In genomic region chr20:38747495-38748096, GRCh38 we compare ENCODE assay signal across 8 cellular contexts. TPM values are rescaled to one million over a fixed set of nuclear protein-coding genes. Genes with fewer than 3 reads are reported as not detected.
DNase-seq lines count a peak whose midpoint lies in the region; ATAC-seq, FAIRE-seq and TF ChIP-seq lines count a peak whose summit lies in the region.

No MANE protein-coding gene starts in this region.

- peak overlapping the region; percentile 65 for H3K27ac Mint-ChIP-seq in activated CD4-positive, alpha-beta T cell treated with anti-CD3 and anti-CD28 coated beads for 36 hours
- no peak overlapping the region for H3K27ac Mint-ChIP-seq in activated CD4-positive, alpha-beta memory T cell treated with anti-CD3 and anti-CD28 coated beads, Interleukin-2, amount 10 ng/mL, durations not matched to agents 7 days and 5 days

- no peak for DNase-seq in activated CD4-positive, alpha-beta T cell treated with anti-CD3 and anti-CD28 coated beads for 36 hours
- no peak for DNase-seq in activated CD4-positive, alpha-beta T cell treated with anti-CD3 and anti-CD28 coated beads, Interleukin-2, amount 50 U/mL, for 4 hours
- no peak for DNase-seq in activated CD4-positive, alpha-beta memory T cell treated with anti-CD3 and anti-CD28 coated beads, Interleukin-2, amount 10 ng/mL, durations not matched to agents 7 days and 5 days
- DNase-seq in thoracic aorta (ENCODE audit: low spot score), result no peak
- no peak for DNase-seq in dermis blood vessel endothelial cell
- DNase-seq in small intestine, result no peak
- no peak for DNase-seq in omental fat pad (ENCODE audit: low spot score)

- no peak overlapping the region for H3K27ac ChIP-seq in iPS-20b (ENCODE audit: low read length)
- H3K27ac ChIP-seq in thoracic aorta, result peak overlapping the region; percentile 59 to 82
- no peak overlapping the region for H3K27ac ChIP-seq in small intestine (ENCODE audit: low read depth in 1 of 2, low read length in 1 of 2)

- peaks cover 32% of the 10 kb centered on the region for H3K27me3 ChIP-seq in iPS-20b (ENCODE audit: insufficient read depth, low read length)
- H3K27me3 ChIP-seq in thoracic aorta (replicated peaks; ENCODE audit: insufficient read depth), result no peaks in the 10 kb centered on the region
- no peaks in the 10 kb centered on the region for H3K27me3 ChIP-seq in small intestine (ENCODE audit: control insufficient read depth in 2 of 2, insufficient read depth in 2 of 2, low read length in 2 of 2)

- POLR2A ChIA-PET in activated CD4-positive, alpha-beta T cell treated with anti-CD3 and anti-CD28 coated beads for 36 hours (lab: Charles Lee), result interaction anchor here (0.5 kb wide), 1 partner anchor 116 kb away, joined by 3 read pairs; no protein-coding TSS in a partner anchor
- POLR2A ChIA-PET in activated CD4-positive, alpha-beta memory T cell treated with anti-CD3 and anti-CD28 coated beads, Interleukin-2, amount 10 ng/mL, durations not matched to agents 7 days and 5 days (lab: Charles Lee), result interaction anchor here (0.7 to 11.2 kb wide), 6 partner anchors 11 to 214 kb away, joined by 3 to 74 read pairs (median 6); partner anchors contain the start of genes DHX35 and PPP1R16B

- no peak for FAIRE-seq in small intestine (lab: Jason Lieb, UNC)

- peak overlapping the region; percentile 90 for H3K4me3 ChIP-seq in iPS-20b (ENCODE audit: low read length)
- peak overlapping the region; percentile 81 for H3K4me3 ChIP-seq in thoracic aorta
- H3K4me3 ChIP-seq in small intestine (ENCODE audit: low read depth in 1 of 2, low read length in 2 of 2), result no peak overlapping the region

- intact Hi-C loops in activated CD4-positive, alpha-beta T cell treated with anti-CD3 and anti-CD28 coated beads for 36 hours (cut with DNase I, micrococcal nuclease), result loop anchor here (1.0 to 5.0 kb wide), 15 partner anchors 16 to 715 kb away; partner anchors contain the start of genes PPP1R16B (in 2 of the 2), DHX35 (in 1 of the 2), FAM83D (in 1 of the 2) and RALGAPB (in 1 of the 2)

- H3K9ac ChIP-seq in iPS-20b (ENCODE audit: low read depth, low read length), result peak overlapping the region; percentile 28; the same call in 1 of the 2 replicates

- H3K4me1 ChIP-seq in iPS-20b (ENCODE audit: insufficient read depth, low read length) (peaks cover 7% of the 10 kb centered on the region), thoracic aorta (ENCODE audit: control insufficient read depth in 1 of 2, low read depth in 2 of 2) (peaks cover 9 to 17% of the 10 kb centered on the region in 2 donors), small intestine (ENCODE audit: control insufficient read depth in 2 of 2, insufficient read depth in 1 of 2, low read depth in 1 of 2, low read length in 1 of 2) (no peaks in the 10 kb centered on the region)

- peaks cover 2% of the 10 kb centered on the region for H3K27me3 Mint-ChIP-seq in activated CD4-positive, alpha-beta T cell treated with anti-CD3 and anti-CD28 coated beads for 36 hours
- peaks cover 11% of the 10 kb centered on the region for H3K27me3 Mint-ChIP-seq in activated CD4-positive, alpha-beta memory T cell treated with anti-CD3 and anti-CD28 coated beads, Interleukin-2, amount 10 ng/mL, durations not matched to agents 7 days and 5 days

- H3K9me3 Mint-ChIP-seq in activated CD4-positive, alpha-beta T cell treated with anti-CD3 and anti-CD28 coated beads for 36 hours (ENCODE audit: low read depth), result no peaks in the 10 kb centered on the region
- H3K9me3 Mint-ChIP-seq in activated CD4-positive, alpha-beta memory T cell treated with anti-CD3 and anti-CD28 coated beads, Interleukin-2, amount 10 ng/mL, durations not matched to agents 7 days and 5 days, result no peaks in the 10 kb centered on the region

- peaks cover 22% of the 10 kb centered on the region for H3K4me1 Mint-ChIP-seq in activated CD4-positive, alpha-beta T cell treated with anti-CD3 and anti-CD28 coated beads for 36 hours
- H3K4me1 Mint-ChIP-seq in activated CD4-positive, alpha-beta memory T cell treated with anti-CD3 and anti-CD28 coated beads, Interleukin-2, amount 10 ng/mL, durations not matched to agents 7 days and 5 days, result peaks cover 27% of the 10 kb centered on the region

- H3K36me3 Mint-ChIP-seq in activated CD4-positive, alpha-beta T cell treated with anti-CD3 and anti-CD28 coated beads for 36 hours (ENCODE audit: low read depth), result peaks cover 4% of the 10 kb centered on the region
- H3K36me3 Mint-ChIP-seq in activated CD4-positive, alpha-beta memory T cell treated with anti-CD3 and anti-CD28 coated beads, Interleukin-2, amount 10 ng/mL, durations not matched to agents 7 days and 5 days (ENCODE audit: low read depth), result peaks cover 10% of the 10 kb centered on the region

- CTCF ChIA-PET in activated CD4-positive, alpha-beta T cell treated with anti-CD3 and anti-CD28 coated beads for 36 hours (lab: Charles Lee), result interaction anchor here (0.7 to 6.3 kb wide), 8 partner anchors 10 to 215 kb away, joined by 3 to 33 read pairs (median 3); partner anchors contain the start of genes DHX35 and SLC32A1
- CTCF ChIA-PET in activated CD4-positive, alpha-beta memory T cell treated with anti-CD3 and anti-CD28 coated beads, Interleukin-2, amount 10 ng/mL, durations not matched to agents 7 days and 5 days (lab: Charles Lee), result interaction anchor here (0.6 to 1.4 kb wide), 5 partner anchors 16 to 215 kb away, joined by 3 to 6 read pairs (median 3); partner anchors contain the start of genes DHX35 and SLC32A1

- ATAC-seq in activated CD4-positive, alpha-beta T cell treated with anti-CD3 and anti-CD28 coated beads for 36 hours, result no peak
- peak; percentile 1 for ATAC-seq in thoracic aorta (ENCODE audit: insufficient number of reproducible peaks, low FRiP score, low read depth)
- no peak for ATAC-seq in omental fat pad (ENCODE audit: low FRiP score)

- no peaks in the 10 kb centered on the region for H3K9me3 ChIP-seq in iPS-20b (ENCODE audit: insufficient read depth, low read depth, low read length)
- H3K9me3 ChIP-seq in thoracic aorta, result no peaks in the 10 kb centered on the region
- H3K9me3 ChIP-seq in small intestine (ENCODE audit: control insufficient read depth, low read depth), result no peaks in the 10 kb centered on the region

- 13 to 17% (median 14%) methylated on average over 39 of the region's 39 CpGs for WGBS in small intestine, 3 donors

- H3K36me3 ChIP-seq in iPS-20b (ENCODE audit: insufficient read depth, low read depth, low read length) (peaks cover 13% of the 10 kb centered on the region; the same call in 1 of the 2 replicates), thoracic aorta (no peaks in the 10 kb centered on the region), small intestine (ENCODE audit: control insufficient read depth in 2 of 2, insufficient read depth in 2 of 2, low read length in 2 of 2) (no peaks in the 10 kb centered on the region)

- peak overlapping the region; percentile 91 for H3K4me3 Mint-ChIP-seq in activated CD4-positive, alpha-beta T cell treated with anti-CD3 and anti-CD28 coated beads for 36 hours
- peak overlapping the region; percentile 94 for H3K4me3 Mint-ChIP-seq in activated CD4-positive, alpha-beta memory T cell treated with anti-CD3 and anti-CD28 coated beads, Interleukin-2, amount 10 ng/mL, durations not matched to agents 7 days and 5 days

- no peak for TF ChIP-seq CTCF in thoracic aorta (IDR thresholded peaks at IDR 0.05)
- no peak for TF ChIP-seq CTCF in omental fat pad (IDR thresholded peaks at IDR 0.05)

RNA-seq across cellular contexts. Expression of gene ACTR5, which starts 0.7 kb away (rescaled TPM):
- total RNA-seq in activated CD4-positive, alpha-beta T cell treated with anti-CD3 and anti-CD28 coated beads for 36 hours, result 1 to 10 TPM; 6.3 to 8.4 TPM
- total RNA-seq in activated CD4-positive, alpha-beta memory T cell treated with anti-CD3 and anti-CD28 coated beads, Interleukin-2, amount 10 ng/mL, durations not matched to agents 7 days and 5 days, result 1 to 10 TPM; 9.4 to 9.9 TPM
- total RNA-seq in thoracic aorta (1 to 10 TPM; 8.0 to 8.1 TPM), dermis blood vessel endothelial cell (9.7 and 14.1 TPM in 2 replicates), omental fat pad (10 to 100 TPM in 1 of 4 donors, 1 to 10 TPM in 3; 7.1 to 11.9 (median 7.7) TPM)
- 1 to 10 TPM; 4.7 to 7.8 (median 5.8) TPM for polyA plus RNA-seq in small intestine

RNA-seq across cellular contexts. Expression of gene SLC32A1, which starts 23.3 kb away (rescaled TPM):
- not detected for total RNA-seq in activated CD4-positive, alpha-beta T cell treated with anti-CD3 and anti-CD28 coated beads for 36 hours
- not detected for total RNA-seq in activated CD4-positive, alpha-beta memory T cell treated with anti-CD3 and anti-CD28 coated beads, Interleukin-2, amount 10 ng/mL, durations not matched to agents 7 days and 5 days
- not detected for total RNA-seq in thoracic aorta
- 0.05 TPM in 1 of 2 replicates, not detected in the other for total RNA-seq in dermis blood vessel endothelial cell
- polyA plus RNA-seq in small intestine, result not detected
- not detected for total RNA-seq in omental fat pad

RNA-seq across cellular contexts. Expression of gene PPP1R16B, which starts 57.9 kb away (rescaled TPM):
- total RNA-seq in activated CD4-positive, alpha-beta T cell treated with anti-CD3 and anti-CD28 coated beads for 36 hours, result 10 to 100 TPM; 78.8 to 84.0 TPM
- 100 to 1,000 TPM; 113 to 119 TPM for total RNA-seq in activated CD4-positive, alpha-beta memory T cell treated with anti-CD3 and anti-CD28 coated beads, Interleukin-2, amount 10 ng/mL, durations not matched to agents 7 days and 5 days
- total RNA-seq in thoracic aorta (1 to 10 TPM; 7.3 to 8.9 TPM), dermis blood vessel endothelial cell (247 and 304 TPM in 2 replicates), omental fat pad (10 to 100 TPM in 3 of 4 donors, 1 to 10 TPM in 1; 7.1 to 48.4 (median 21.6) TPM)
- polyA plus RNA-seq in small intestine, result 10 to 100 TPM in 1 of 3 donors, 1 to 10 TPM in 1, under 1 TPM in 1; 0.89 to 11.9 (median 5.1) TPM

Comparison
In these comparisons a context has a peak if more than half of its experiments do, and no peak if none do; other contexts are left out.
1. H3K27ac ChIP-seq: peak in thoracic aorta (2 of 2); none in iPS-20b (single experiment) and small intestine (0 of 2).
2. H3K4me3 ChIP-seq: peak in iPS-20b (single experiment) and thoracic aorta (single experiment); none in small intestine (0 of 2).